1 cellular context compared by ENCODE assay signal in the genomic region with DNA sequence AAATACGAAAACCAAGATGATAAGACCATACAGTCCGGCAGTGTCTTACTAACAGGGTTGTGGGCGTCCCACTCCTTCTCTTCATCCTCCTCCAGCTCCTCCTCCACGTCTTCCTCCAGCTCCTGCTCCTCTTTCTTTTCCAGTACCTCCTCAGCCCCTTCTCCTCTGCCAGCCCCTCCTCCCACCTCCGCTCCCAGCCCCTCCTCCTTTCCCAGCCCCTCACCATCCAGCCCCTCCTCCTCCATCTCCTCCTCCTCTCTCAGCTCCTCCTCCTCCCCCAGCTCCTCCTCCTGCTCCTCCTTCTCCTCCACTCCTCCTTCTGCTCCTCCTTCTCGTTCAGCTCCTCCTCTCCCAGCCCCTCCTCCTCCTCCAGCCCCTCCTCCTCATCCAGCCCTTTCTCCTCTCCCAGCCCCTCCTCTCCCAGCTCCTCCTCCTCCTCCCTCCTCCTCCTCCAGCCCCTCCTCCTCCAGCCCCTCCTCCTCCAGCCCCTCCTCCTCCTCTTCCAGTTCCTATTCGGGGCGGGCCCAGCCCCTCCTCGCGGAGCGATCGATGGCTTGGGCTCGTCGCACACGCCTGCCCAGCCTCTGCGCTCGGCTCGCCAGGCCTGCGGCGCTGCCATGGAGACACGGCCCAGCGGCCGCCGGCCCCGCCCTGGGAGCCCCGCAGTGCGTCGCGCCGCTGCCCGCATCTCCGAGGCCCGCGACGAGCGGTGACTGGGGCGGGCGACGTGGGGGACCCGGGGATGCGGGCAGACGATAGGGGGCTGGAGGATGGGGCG.
TF ChIP-seq lines count a peak whose summit lies in the region.

Gene BRD3OS (plus strand): TSS at position 654 of the 778 bp plus-strand sequence. CDS start 1,267 bp downstream, outside the sequence.

TF ChIP-seq in HepG2, 621 proteins besides CTCF, POLR2A, EP300 and RAD21 (continued from another document and continues in another):
- TF ChIP-seq ZBTB14 (CRISPR knock-in tag; IDR thresholded peaks at IDR 0.05) (no peak), ZNF550 (CRISPR knock-in tag; IDR thresholded peaks at IDR 0.05; ENCODE audit: borderline replicate concordance) (no peak), KDM3A (CRISPR knock-in tag; IDR thresholded peaks at IDR 0.05; ENCODE audit: low read depth) (no peak), CCAR2 (optimal IDR thresholded peaks at IDR 0.05; ENCODE audit: low read depth, low read length) (no peak), UBTF (CRISPR knock-in tag; IDR thresholded peaks at IDR 0.05) (no peak; the same call in 1 of the 2 replicates), PCBP2 (optimal IDR thresholded peaks at IDR 0.05; ENCODE audit: low read depth, low read length, poor library complexity, severe bottlenecking) (no peak), ERF (CRISPR knock-in tag; IDR thresholded peaks at IDR 0.05) (no peak), ZSCAN30 (CRISPR knock-in tag; IDR thresholded peaks at IDR 0.05) (no peak), TRIM24 (CRISPR knock-in tag; IDR thresholded peaks at IDR 0.05) (no peak), ZFP82 (CRISPR knock-in tag; IDR thresholded peaks at IDR 0.05; ENCODE audit: borderline replicate concordance) (no peak), ZNF770 (CRISPR knock-in tag; IDR thresholded peaks at IDR 0.05) (no peak), SRSF1 (optimal IDR thresholded peaks at IDR 0.05; ENCODE audit: low read depth, low read length) (no peak), ZNF331 (CRISPR knock-in tag; IDR thresholded peaks at IDR 0.05) (peak; percentile 57), TAF1 (CRISPR knock-in tag; IDR thresholded peaks at IDR 0.05) (no peak), NCOA2 (CRISPR knock-in tag; IDR thresholded peaks at IDR 0.05) (no peak), ZNF703 (CRISPR knock-in tag; IDR thresholded peaks at IDR 0.05; ENCODE audit: borderline replicate concordance) (no peak), ZBTB33 (CRISPR knock-in tag; IDR thresholded peaks at IDR 0.05) (peak; percentile 13; the same call in 1 of the 2 replicates), DPF2 (CRISPR knock-in tag; IDR thresholded peaks at IDR 0.05; ENCODE audit: borderline replicate concordance, low read depth) (no peak), XBP1 (CRISPR knock-in tag; IDR thresholded peaks at IDR 0.05) (no peak), TFE3 (CRISPR knock-in tag; IDR thresholded peaks at IDR 0.05) (no peak), DNMT3B (CRISPR knock-in tag; conservative IDR thresholded peaks at IDR 0.05) (no peak), PITX1 (CRISPR knock-in tag; IDR thresholded peaks at IDR 0.05) (no peak), ZNF180 (CRISPR knock-in tag; IDR thresholded peaks at IDR 0.05; ENCODE audit: borderline replicate concordance, low read depth) (no peak), MIER3 (CRISPR knock-in tag; IDR thresholded peaks at IDR 0.05; ENCODE audit: borderline replicate concordance) (no peak), ZNF10 (CRISPR knock-in tag; IDR thresholded peaks at IDR 0.05; ENCODE audit: borderline replicate concordance, low read depth) (no peak), ZFYVE20 (CRISPR knock-in tag; IDR thresholded peaks at IDR 0.05; ENCODE audit: borderline replicate concordance, low read depth) (no peak), SIX1 (CRISPR knock-in tag; IDR thresholded peaks at IDR 0.05; ENCODE audit: borderline replicate concordance) (no peak), HDAC6 (IDR thresholded peaks at IDR 0.05; ENCODE audit: low read depth, low read length) (no peak), STAG1 (CRISPR knock-in tag; IDR thresholded peaks at IDR 0.05) (no peak), RFX3 (CRISPR knock-in tag; IDR thresholded peaks at IDR 0.05) (peak; percentile 80), ETV5 (CRISPR knock-in tag; IDR thresholded peaks at IDR 0.05; ENCODE audit: borderline replicate concordance) (no peak), NFE2L2 (IDR thresholded peaks at IDR 0.05; ENCODE audit: low read length) (no peak), MAFG (CRISPR knock-in tag; IDR thresholded peaks at IDR 0.05) (no peak), U2AF2 (IDR thresholded peaks at IDR 0.05; ENCODE audit: low read depth, low read length) (no peak), ZNF790 (CRISPR knock-in tag; IDR thresholded peaks at IDR 0.05; ENCODE audit: borderline replicate concordance) (no peak), TCF7 (IDR thresholded peaks at IDR 0.05; ENCODE audit: low read depth) (no peak), SAP130 (CRISPR knock-in tag; IDR thresholded peaks at IDR 0.05; ENCODE audit: low read depth) (peak; percentile 90), ZNF124 (CRISPR knock-in tag; IDR thresholded peaks at IDR 0.05) (no peak), PRMT3 (CRISPR knock-in tag; IDR thresholded peaks at IDR 0.05; ENCODE audit: borderline replicate concordance, low read depth) (no peak)
- TF ChIP-seq, protein P1, sequence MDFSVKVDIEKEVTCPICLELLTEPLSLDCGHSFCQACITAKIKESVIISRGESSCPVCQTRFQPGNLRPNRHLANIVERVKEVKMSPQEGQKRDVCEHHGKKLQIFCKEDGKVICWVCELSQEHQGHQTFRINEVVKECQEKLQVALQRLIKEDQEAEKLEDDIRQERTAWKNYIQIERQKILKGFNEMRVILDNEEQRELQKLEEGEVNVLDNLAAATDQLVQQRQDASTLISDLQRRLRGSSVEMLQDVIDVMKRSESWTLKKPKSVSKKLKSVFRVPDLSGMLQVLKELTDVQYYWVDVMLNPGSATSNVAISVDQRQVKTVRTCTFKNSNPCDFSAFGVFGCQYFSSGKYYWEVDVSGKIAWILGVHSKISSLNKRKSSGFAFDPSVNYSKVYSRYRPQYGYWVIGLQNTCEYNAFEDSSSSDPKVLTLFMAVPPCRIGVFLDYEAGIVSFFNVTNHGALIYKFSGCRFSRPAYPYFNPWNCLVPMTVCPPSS (IDR thresholded peaks at IDR 0.05): no peak
- TF ChIP-seq, protein P2, sequence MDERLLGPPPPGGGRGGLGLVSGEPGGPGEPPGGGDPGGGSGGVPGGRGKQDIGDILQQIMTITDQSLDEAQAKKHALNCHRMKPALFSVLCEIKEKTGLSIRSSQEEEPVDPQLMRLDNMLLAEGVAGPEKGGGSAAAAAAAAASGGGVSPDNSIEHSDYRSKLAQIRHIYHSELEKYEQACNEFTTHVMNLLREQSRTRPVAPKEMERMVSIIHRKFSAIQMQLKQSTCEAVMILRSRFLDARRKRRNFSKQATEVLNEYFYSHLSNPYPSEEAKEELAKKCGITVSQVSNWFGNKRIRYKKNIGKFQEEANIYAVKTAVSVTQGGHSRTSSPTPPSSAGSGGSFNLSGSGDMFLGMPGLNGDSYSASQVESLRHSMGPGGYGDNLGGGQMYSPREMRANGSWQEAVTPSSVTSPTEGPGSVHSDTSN (CRISPR knock-in tag; IDR thresholded peaks at IDR 0.05): no peak
- TF ChIP-seq, protein P3, sequence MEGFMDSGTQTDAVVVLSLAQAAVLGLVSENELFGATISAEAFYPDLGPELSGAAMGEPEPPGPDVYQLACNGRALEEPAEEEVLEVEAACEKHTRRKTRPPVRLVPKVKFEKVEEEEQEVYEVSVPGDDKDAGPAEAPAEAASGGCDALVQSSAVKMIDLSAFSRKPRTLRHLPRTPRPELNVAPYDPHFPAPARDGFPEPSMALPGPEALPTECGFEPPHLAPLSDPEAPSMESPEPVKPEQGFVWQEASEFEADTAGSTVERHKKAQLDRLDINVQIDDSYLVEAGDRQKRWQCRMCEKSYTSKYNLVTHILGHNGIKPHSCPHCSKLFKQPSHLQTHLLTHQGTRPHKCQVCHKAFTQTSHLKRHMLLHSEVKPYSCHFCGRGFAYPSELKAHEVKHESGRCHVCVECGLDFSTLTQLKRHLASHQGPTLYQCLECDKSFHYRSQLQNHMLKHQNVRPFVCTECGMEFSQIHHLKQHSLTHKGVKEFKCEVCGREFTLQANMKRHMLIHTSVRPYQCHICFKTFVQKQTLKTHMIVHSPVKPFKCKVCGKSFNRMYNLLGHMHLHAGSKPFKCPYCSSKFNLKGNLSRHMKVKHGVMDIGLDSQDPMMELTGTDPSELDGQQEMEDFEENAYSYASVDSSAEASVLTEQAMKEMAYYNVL (CRISPR knock-in tag; IDR thresholded peaks at IDR 0.05; ENCODE audit: borderline replicate concordance): no peak
- TF ChIP-seq, protein P4, sequence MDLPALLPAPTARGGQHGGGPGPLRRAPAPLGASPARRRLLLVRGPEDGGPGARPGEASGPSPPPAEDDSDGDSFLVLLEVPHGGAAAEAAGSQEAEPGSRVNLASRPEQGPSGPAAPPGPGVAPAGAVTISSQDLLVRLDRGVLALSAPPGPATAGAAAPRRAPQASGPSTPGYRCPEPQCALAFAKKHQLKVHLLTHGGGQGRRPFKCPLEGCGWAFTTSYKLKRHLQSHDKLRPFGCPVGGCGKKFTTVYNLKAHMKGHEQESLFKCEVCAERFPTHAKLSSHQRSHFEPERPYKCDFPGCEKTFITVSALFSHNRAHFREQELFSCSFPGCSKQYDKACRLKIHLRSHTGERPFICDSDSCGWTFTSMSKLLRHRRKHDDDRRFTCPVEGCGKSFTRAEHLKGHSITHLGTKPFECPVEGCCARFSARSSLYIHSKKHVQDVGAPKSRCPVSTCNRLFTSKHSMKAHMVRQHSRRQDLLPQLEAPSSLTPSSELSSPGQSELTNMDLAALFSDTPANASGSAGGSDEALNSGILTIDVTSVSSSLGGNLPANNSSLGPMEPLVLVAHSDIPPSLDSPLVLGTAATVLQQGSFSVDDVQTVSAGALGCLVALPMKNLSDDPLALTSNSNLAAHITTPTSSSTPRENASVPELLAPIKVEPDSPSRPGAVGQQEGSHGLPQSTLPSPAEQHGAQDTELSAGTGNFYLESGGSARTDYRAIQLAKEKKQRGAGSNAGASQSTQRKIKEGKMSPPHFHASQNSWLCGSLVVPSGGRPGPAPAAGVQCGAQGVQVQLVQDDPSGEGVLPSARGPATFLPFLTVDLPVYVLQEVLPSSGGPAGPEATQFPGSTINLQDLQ (CRISPR knock-in tag; IDR thresholded peaks at IDR 0.05): no peak
- TF ChIP-seq, protein P5, sequence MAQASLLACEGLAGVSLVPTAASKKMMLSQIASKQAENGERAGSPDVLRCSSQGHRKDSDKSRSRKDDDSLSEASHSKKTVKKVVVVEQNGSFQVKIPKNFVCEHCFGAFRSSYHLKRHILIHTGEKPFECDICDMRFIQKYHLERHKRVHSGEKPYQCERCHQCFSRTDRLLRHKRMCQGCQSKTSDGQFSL (CRISPR knock-in tag; IDR thresholded peaks at IDR 0.05): no peak
